Comparison of ENCODE assay signal across 8 cellular contexts in the genomic region with DNA sequence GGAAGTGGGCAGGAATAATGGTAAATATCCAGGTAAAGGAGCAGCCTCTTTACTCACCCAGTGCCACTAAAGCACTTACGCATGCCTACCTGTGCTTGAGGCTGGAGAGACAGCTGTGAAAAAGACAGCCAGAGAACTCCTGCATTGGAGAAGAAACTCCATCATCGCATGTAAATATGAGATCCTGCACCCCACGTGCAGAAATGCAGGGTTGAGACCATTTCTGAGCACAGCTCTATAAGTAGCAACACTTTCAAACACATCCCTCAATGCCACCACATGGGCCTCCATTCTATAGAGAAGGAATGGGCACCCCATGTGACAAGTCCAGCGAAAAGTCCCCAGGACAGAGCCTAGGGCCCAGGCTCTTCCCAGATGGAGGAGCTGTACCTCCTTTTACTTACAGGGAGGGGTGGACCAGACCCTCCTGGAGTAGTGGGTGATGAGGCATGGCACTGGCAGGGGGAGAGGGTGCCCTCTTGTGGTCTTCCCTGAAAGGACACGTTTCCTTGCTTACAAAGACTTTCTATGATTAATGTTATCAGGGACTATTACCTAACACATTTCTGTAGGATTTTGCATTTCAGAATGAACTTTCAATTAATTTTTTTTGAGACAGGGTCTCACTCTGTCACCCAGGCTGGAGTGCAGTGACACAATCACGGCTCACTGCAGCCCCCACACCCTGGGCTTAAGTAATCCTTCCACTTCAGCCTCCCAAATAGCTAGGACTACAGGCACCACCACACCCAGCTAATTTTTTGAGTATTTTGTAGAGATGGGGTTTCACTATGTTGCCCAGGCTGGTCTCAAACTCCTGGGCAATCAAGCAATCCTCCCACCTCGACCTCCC. TPM values are rescaled to one million over a fixed set of nuclear protein-coding genes. Genes with fewer than 3 reads are reported as not detected.
A peak's percentile ranks its signal among the peaks of the same experiment; 100 is the strongest.
DNase-seq lines count a peak whose midpoint lies in the region; ATAC-seq and TF ChIP-seq lines count a peak whose summit lies in the region.

No MANE protein-coding gene starts in this region.

- peak; percentile 56 for ATAC-seq in mucosa of descending colon
- peak; percentile 41 for ATAC-seq in stimulated activated naive CD8-positive, alpha-beta T cell treated with anti-CD3 and anti-CD28 coated beads, Interleukin-15, Interleukin-2, amounts not matched to agents 100 U/mL and 50 U/mL, for 24 hours

- H3K4me3 ChIP-seq in GM12875 (ENCODE audit: low read depth, low read length) (no peak overlapping the region), mucosa of descending colon (no peak overlapping the region)

- DNase-seq in A172 (ENCODE audit: low spot score): peak; percentile 73
- DNase-seq in NCI-H446 treated with DMSO at 0.1 percent for 48 hours (lab: John Stamatoyannopoulos, UW): peak; percentile 45
- DNase-seq in activated CD4-positive, alpha-beta T cell treated with anti-CD3 and anti-CD28 coated beads, Interleukin-2, amount 50 U/mL, for 24 hours (ENCODE audit: low read depth in 1 of 2, low spot score in 1 of 2): peak; percentile 28 to 41
- peak; percentile 20 for DNase-seq in effector CD8-positive, alpha-beta T cell (lab: John Stamatoyannopoulos, UW)
- peak in 1 of 3 donors; percentile 82 for DNase-seq in mucosa of descending colon
- DNase-seq in stimulated activated naive CD8-positive, alpha-beta T cell treated with anti-CD3 and anti-CD28 coated beads, Interleukin-15, Interleukin-2, amounts not matched to agents 100 U/mL and 50 U/mL, for 24 hours: peak; percentile 63
- no peak for DNase-seq in NCI-H2081 treated with DMSO at 0.1 percent for 48 hours (lab: John Stamatoyannopoulos, UW)

- H3K4me1 ChIP-seq in mucosa of descending colon (ENCODE audit: low read depth): no peaks in the 10 kb centered on the region

- intact Hi-C loops in mucosa of descending colon (cut with DNase I, micrococcal nuclease): loop anchor here (10.0 kb wide), 3 partner anchors 50 to 120 kb away; no protein-coding TSS in a partner anchor

- no peaks in the 10 kb centered on the region for H3K9me3 ChIP-seq in mucosa of descending colon

- TF ChIP-seq CTCF in GM12875 (IDR thresholded peaks at IDR 0.05; ENCODE audit: borderline replicate concordance, insufficient read depth, low read depth, low read length) (peak; percentile 80), mucosa of descending colon (IDR thresholded peaks at IDR 0.05) (peak; percentile 71)

- no peaks in the 10 kb centered on the region for H3K36me3 ChIP-seq in mucosa of descending colon (ENCODE audit: low read depth)

RNA-seq across cellular contexts. Expression of gene IL17B, which starts 55.3 kb away (rescaled TPM):
- not detected in 2 replicates for total RNA-seq in A172 (2014; rRNA removed; shearing (Covaris generic))
- total RNA-seq in mucosa of descending colon: under 1 TPM in 1 of 3 donors, not detected in 2; 0.92 TPM
